ENCODE assay signal across 12 cellular contexts in genomic region chr10:124576526-124577420, GRCh38.
DNase-seq lines count a peak whose midpoint lies in the region; ATAC-seq and TF ChIP-seq lines count a peak whose summit lies in the region.
"Had no signal": no experiment of that assay in that cellular context is flagged by ENCODE, and none has a peak within 500 bp of the region (broad histone marks: within the 10 kb centered on the region; RNA-seq: fewer than 3 reads in every experiment).

No MANE protein-coding gene starts in this region.

- TF ChIP-seq CTCF in OCI-LY1 (IDR thresholded peaks at IDR 0.05; ENCODE audit: low read length) (no peak), lower lobe of right lung (IDR thresholded peaks at IDR 0.05) (no peak), spleen (IDR thresholded peaks at IDR 0.05 in 8 of 11, conservative IDR thresholded peaks at IDR 0.05 in 3 of 11) (no peak)

- H3K9ac ChIP-seq in OCI-LY1 (ENCODE audit: low read length), result no peak overlapping the region
- H3K9ac ChIP-seq: GM23248 had no signal

- no peak overlapping the region for H3K4me3 ChIP-seq in H7 (ENCODE audit: insufficient read depth, low read depth, low read length)
- no peak overlapping the region for H3K4me3 ChIP-seq in OCI-LY1 (ENCODE audit: low read depth, low read length, poor library complexity, severe bottlenecking)
- H3K4me3 ChIP-seq in lower lobe of right lung, result no peak overlapping the region
- no peak overlapping the region for H3K4me3 ChIP-seq in spleen
- H3K4me3 ChIP-seq: A549, GM23248 had no signal

- peaks cover 16% of the 10 kb centered on the region for H3K4me1 ChIP-seq in OCI-LY1 (ENCODE audit: insufficient read depth, low read length, severe bottlenecking)
- no peaks in the 10 kb centered on the region for H3K4me1 ChIP-seq in lower lobe of right lung
- no peaks in the 10 kb centered on the region for H3K4me1 ChIP-seq in spleen
- H3K4me1 ChIP-seq: A549, BE2C had no signal

- DNase-seq in H7, result peak; percentile 35
- peak; percentile 31 for DNase-seq in lower lobe of right lung
- DNase-seq in spleen, result peak; percentile 47
- no peak for DNase-seq in NCI-H2227 (lab: John Stamatoyannopoulos, UW; ENCODE audit: unreplicated experiment)
- DNase-seq: BE2C; CD4-positive, alpha-beta memory T cell; DMS79; GM23248 had no signal

- H4K20me1 ChIP-seq in OCI-LY1 (ENCODE audit: insufficient read depth, low read length), result no peaks in the 10 kb centered on the region

- intact Hi-C loops in lower lobe of right lung (cut with DNase I), result no loop called here
- intact Hi-C loops in spleen (cut with DNase I; ENCODE audit: low total_unique reads), result no loop called here

- H3K27me3 ChIP-seq in H7 (ENCODE audit: control insufficient read depth, insufficient read depth, low read length) (no peaks in the 10 kb centered on the region), OCI-LY1 (ENCODE audit: insufficient read depth, low read length) (no peaks in the 10 kb centered on the region), lower lobe of right lung (ENCODE audit: low read depth) (no peaks in the 10 kb centered on the region), spleen (replicated peaks in 1 of 7) (no peaks in the 10 kb centered on the region)
- H3K27me3 ChIP-seq: BE2C had no signal

- H3K36me3 ChIP-seq in H7 (replicated peaks; ENCODE audit: control insufficient read depth, insufficient read depth, low read length) (no peaks in the 10 kb centered on the region), OCI-LY1 (ENCODE audit: insufficient read depth, low read length) (no peaks in the 10 kb centered on the region; the same call in 1 of the 2 replicates), lower lobe of right lung (no peaks in the 10 kb centered on the region), spleen (no peaks in the 10 kb centered on the region)
- H3K36me3 ChIP-seq: BE2C had no signal

- no peak overlapping the region for H3K4me2 ChIP-seq in OCI-LY1 (ENCODE audit: low read length)
- H3K4me2 ChIP-seq: A549 had no signal

- H3K9me3 ChIP-seq in OCI-LY1 (ENCODE audit: low read length) (0 out of 2 replicates have a peak, but pooled peaks cover 3% of the 10 kb centered on the region), lower lobe of right lung (no peaks in the 10 kb centered on the region), spleen (peaks cover 0 to 16% (median 8%) of the 10 kb centered on the region in 8 donors)
- H3K9me3 ChIP-seq: A549, BE2C had no signal

- no peaks in the 10 kb centered on the region for H3K79me2 ChIP-seq in OCI-LY1 (ENCODE audit: insufficient read depth, low read length)

- ATAC-seq in lower lobe of right lung (no peak), HG02870 (IDR thresholded peaks at IDR 0.05; ENCODE audit: unreplicated experiment) (no peak)

- H3F3A ChIP-seq in OCI-LY1 (ENCODE audit: insufficient read depth, low read length), result no peaks in the 10 kb centered on the region

- peak overlapping the region; percentile 39 for H3K27ac ChIP-seq in OCI-LY1 (ENCODE audit: low read depth, low read length, poor library complexity, severe bottlenecking)
- no peak overlapping the region for H3K27ac ChIP-seq in lower lobe of right lung
- H3K27ac ChIP-seq in spleen, result no peak overlapping the region
- H3K27ac ChIP-seq: A549, C4-2B, GM23248 had no signal

- no peak overlapping the region for H2AFZ ChIP-seq in OCI-LY1 (ENCODE audit: low read length)
- H2AFZ ChIP-seq: GM23248 had no signal

- no peak for TF ChIP-seq POLR2A in spleen (IDR thresholded peaks at IDR 0.05)

- H3K9me2 ChIP-seq in OCI-LY1 (ENCODE audit: low read depth, low read length), result no peaks in the 10 kb centered on the region

- 76 to 85% (median 80%) methylated on average over 19 to 20 of the region's 20 CpGs for WGBS in spleen, 5 donors
